26 cellular contexts compared by ENCODE assay signal in the genomic region with DNA sequence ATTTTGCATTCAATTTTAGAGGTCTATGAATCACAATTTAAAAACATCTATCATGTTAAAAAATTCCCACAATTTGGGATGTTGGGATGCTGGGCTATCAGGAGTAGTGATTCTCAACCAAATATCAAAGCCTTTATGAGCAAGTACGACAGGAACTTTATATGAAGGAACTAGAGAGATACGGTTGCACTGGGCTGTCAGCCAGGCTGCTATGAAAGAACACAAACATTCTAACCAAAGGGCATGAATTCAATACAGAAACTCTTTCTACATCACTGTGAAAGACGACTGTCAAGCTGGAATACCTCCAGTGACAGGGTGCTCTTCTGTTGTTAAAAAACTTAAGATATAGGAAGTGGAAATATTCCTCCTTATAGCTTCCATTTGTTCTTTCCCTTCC. TPM values are rescaled to one million over a fixed set of nuclear protein-coding genes. Genes with fewer than 3 reads are reported as not detected.
"Had no signal": no experiment of that assay in that cellular context is flagged by ENCODE, and none has a peak within 500 bp of the region (broad histone marks: within the 10 kb centered on the region; RNA-seq: fewer than 3 reads in every experiment).

No MANE protein-coding gene starts in this region.

- H3K27ac ChIP-seq: left ventricle myocardium inferior, ovary, prostate gland, skin epidermis, stomach, thoracic aorta, tibial artery, upper lobe of right lung had no signal

- H3K9me3 Mint-ChIP-seq: memory B cell; naive thymus-derived CD4-positive, alpha-beta T cell; natural killer cell treated with Interleukin-12 subunit alpha and Interleukin-12 subunit beta and Interleukin-15 and Interleukin-18, amount 100 ng/mL, for 72 hours had no signal

- ATAC-seq: mucosa of descending colon; naive thymus-derived CD4-positive, alpha-beta T cell; natural killer cell treated with Interleukin-12 subunit alpha and Interleukin-12 subunit beta and Interleukin-15 and Interleukin-18, amount 100 ng/mL, for 72 hours; right cardiac atrium; sciatic nerve; stimulated activated naive B cell treated with anti-CD40 and anti-IgM and Interleukin-4, amounts not matched to agents 10 μg/mL and 1 μg/mL and 100 μg/mL, for 72 hours; stimulated activated naive CD8-positive, alpha-beta T cell treated with anti-CD3 and anti-CD28 coated beads, Interleukin-15, Interleukin-2, amounts not matched to agents 100 U/mL and 50 U/mL, for 24 hours; upper lobe of right lung had no signal

- H3K27me3 ChIP-seq: ovary had no signal

- DNase-seq: islet precursor cell; left ventricle myocardium inferior; midbrain; mucosa of descending colon; naive thymus-derived CD4-positive, alpha-beta T cell; ovary; posterior cingulate gyrus; retina; stimulated activated CD4-positive, alpha-beta T cell treated with anti-CD3 and anti-CD28 coated beads, Interleukin-12 subunit alpha, Interleukin-12 subunit beta, amount 100 ng/mL, for 4 hours; stimulated activated CD4-positive, alpha-beta T cell treated with anti-CD3 and anti-CD28 coated beads, Interleukin-15, amount 100 ng/mL, for 24 hours; stimulated activated CD4-positive, alpha-beta T cell treated with anti-CD3 and anti-CD28 coated beads, Interleukin-2, amount 100 ng/mL, for 24 hours; stimulated activated CD4-positive, alpha-beta T cell treated with anti-CD3 and anti-CD28 coated beads, Interleukin-4, amount 100 ng/mL, for 1 hour; stimulated activated naive B cell treated with anti-CD40 and anti-IgM and Interleukin-4, amounts not matched to agents 10 μg/mL and 1 μg/mL and 100 μg/mL, for 72 hours; stimulated activated naive CD8-positive, alpha-beta T cell treated with anti-CD3 and anti-CD28 coated beads, Interleukin-15, Interleukin-2, amounts not matched to agents 100 U/mL and 50 U/mL, for 24 hours; stomach; tibial artery; trophoblast cell; upper lobe of right lung had no signal

- H3K27ac Mint-ChIP-seq: memory B cell; naive thymus-derived CD4-positive, alpha-beta T cell; natural killer cell treated with Interleukin-12 subunit alpha and Interleukin-12 subunit beta and Interleukin-15 and Interleukin-18, amount 100 ng/mL, for 72 hours; stimulated activated naive B cell treated with anti-CD40 and anti-IgM and Interleukin-4, amounts not matched to agents 10 μg/mL and 1 μg/mL and 100 μg/mL, for 72 hours had no signal

- H3K36me3 ChIP-seq: left ventricle myocardium inferior, ovary, prostate gland, stomach, thoracic aorta, tibial artery, upper lobe of right lung had no signal

- H3K9me3 ChIP-seq: left ventricle myocardium inferior, mucosa of descending colon, ovary, prostate gland, stomach, thoracic aorta, tibial artery, upper lobe of right lung had no signal

- H3K4me1 ChIP-seq: prostate gland, upper lobe of right lung had no signal

- H3K4me3 Mint-ChIP-seq: memory B cell; naive thymus-derived CD4-positive, alpha-beta T cell; natural killer cell treated with Interleukin-12 subunit alpha and Interleukin-12 subunit beta and Interleukin-15 and Interleukin-18, amount 100 ng/mL, for 72 hours; stimulated activated naive B cell treated with anti-CD40 and anti-IgM and Interleukin-4, amounts not matched to agents 10 μg/mL and 1 μg/mL and 100 μg/mL, for 72 hours had no signal

- FAIRE-seq: urothelium cell line had no signal

- H3K4me3 ChIP-seq: left ventricle myocardium inferior, mucosa of descending colon, ovary, prostate gland, skin epidermis, stomach, thoracic aorta, tibial artery, upper lobe of right lung had no signal

- H3K36me3 Mint-ChIP-seq: memory B cell; naive thymus-derived CD4-positive, alpha-beta T cell; natural killer cell treated with Interleukin-12 subunit alpha and Interleukin-12 subunit beta and Interleukin-15 and Interleukin-18, amount 100 ng/mL, for 72 hours had no signal

RNA-seq across cellular contexts. Expression of gene CACNA1E, which starts 9.8 kb away (rescaled TPM):
- total RNA-seq: thoracic aorta had no signal
